8 cellular contexts compared by ENCODE assay signal in genomic region chr3:132660745-132661067, GRCh38. TPM values are rescaled to one million over a fixed set of nuclear protein-coding genes. Genes with fewer than 3 reads are reported as not detected.
A peak's percentile ranks its signal among the peaks of the same experiment; 100 is the strongest.
DNase-seq lines count a peak whose midpoint lies in the region; ATAC-seq and TF ChIP-seq lines count a peak whose summit lies in the region.

No MANE protein-coding gene starts in this region.

- peak; percentile 23 for ATAC-seq in HG02943 (IDR thresholded peaks at IDR 0.05; ENCODE audit: low read depth, unreplicated experiment)

- H3K9me3 Mint-ChIP-seq in glutamatergic neuron (ENCODE audit: unreplicated experiment) (peaks cover 7% of the 10 kb centered on the region), progenitor cell of endocrine pancreas (ENCODE audit: low read depth) (no peaks in the 10 kb centered on the region)

- TF ChIP-seq CTCF in WERI-Rb-1 (IDR thresholded peaks at IDR 0.05; ENCODE audit: low read depth, low read length) (no peak), glutamatergic neuron (IDR thresholded peaks at IDR 0.05; ENCODE audit: partially characterized antibody, unreplicated experiment) (no peak), progenitor cell of endocrine pancreas (IDR thresholded peaks at IDR 0.05; ENCODE audit: unreplicated experiment) (no peak)

- H3K36me3 ChIP-seq in WERI-Rb-1, result peaks cover 7% of the 10 kb centered on the region

- H3K27ac ChIP-seq in WERI-Rb-1, result peak overlapping the region; percentile 90

- no peaks in the 10 kb centered on the region for H3K27me3 Mint-ChIP-seq in glutamatergic neuron (ENCODE audit: unreplicated experiment)
- H3K27me3 Mint-ChIP-seq in progenitor cell of endocrine pancreas, result no peaks in the 10 kb centered on the region

- H3K4me3 ChIP-seq in WERI-Rb-1 (ENCODE audit: low read depth, low read length), result peak overlapping the region; percentile 58

- DNase-seq in DMS53 (lab: John Stamatoyannopoulos, UW) (peak; percentile 68), DMS53 treated with DMSO at 0.1 percent for 48 hours (lab: John Stamatoyannopoulos, UW; ENCODE audit: unreplicated experiment) (no peak), WERI-Rb-1 (no peak), glutamatergic neuron (no peak), progenitor cell of endocrine pancreas (ENCODE audit: low spot score, unreplicated experiment) (no peak), cerebellum (ENCODE audit: low spot score) (no peak)
- no peak for DNase-seq in activated CD4-positive, CD25-positive, alpha-beta regulatory T cell (lab: John Stamatoyannopoulos, UW)

- H3K36me3 Mint-ChIP-seq in glutamatergic neuron (ENCODE audit: unreplicated experiment), result no peaks in the 10 kb centered on the region
- no peaks in the 10 kb centered on the region for H3K36me3 Mint-ChIP-seq in progenitor cell of endocrine pancreas (ENCODE audit: insufficient read depth)

- H3K27ac Mint-ChIP-seq in glutamatergic neuron (ENCODE audit: unreplicated experiment) (peak overlapping the region; percentile 85), progenitor cell of endocrine pancreas (peak overlapping the region; percentile 97)

- H3K4me1 Mint-ChIP-seq in glutamatergic neuron (ENCODE audit: low read depth, unreplicated experiment) (peaks cover 6% of the 10 kb centered on the region), progenitor cell of endocrine pancreas (ENCODE audit: low read depth) (peaks cover 22% of the 10 kb centered on the region)

- no peaks in the 10 kb centered on the region for H3K27me3 ChIP-seq in WERI-Rb-1 (ENCODE audit: insufficient read depth, low read depth, severe bottlenecking)

- H3K4me3 Mint-ChIP-seq in glutamatergic neuron (ENCODE audit: unreplicated experiment) (peak overlapping the region; percentile 96), progenitor cell of endocrine pancreas (ENCODE audit: low read depth) (peak overlapping the region; percentile 94)

- no peaks in the 10 kb centered on the region for H3K9me3 ChIP-seq in WERI-Rb-1 (ENCODE audit: severe bottlenecking)

RNA-seq across cellular contexts. Expression of gene UBA5, which starts 0.6 kb away (rescaled TPM):
- total RNA-seq in glutamatergic neuron (ENCODE audit: unreplicated experiment) (43.0 TPM), progenitor cell of endocrine pancreas (40.9 and 42.7 TPM in 2 replicates), cerebellum (74.4 TPM)

RNA-seq across cellular contexts. Expression of gene ACAD11, which starts 1.1 kb away (rescaled TPM):
- 9.4 TPM for total RNA-seq in glutamatergic neuron (ENCODE audit: unreplicated experiment)
- total RNA-seq in progenitor cell of endocrine pancreas, result 14.2 and 14.8 TPM in 2 replicates
- 25.0 TPM for total RNA-seq in cerebellum
